Comparison of ENCODE assay signal across 16 cellular contexts in genomic region chr3:59567656-59568055, GRCh38.
A peak's percentile ranks its signal among the peaks of the same experiment; 100 is the strongest.
DNase-seq lines count a peak whose midpoint lies in the region; ATAC-seq, FAIRE-seq and TF ChIP-seq lines count a peak whose summit lies in the region.
"Had no signal": no experiment of that assay in that cellular context is flagged by ENCODE, and none has a peak within 500 bp of the region (broad histone marks: within the 10 kb centered on the region; RNA-seq: fewer than 3 reads in every experiment).

No MANE protein-coding gene starts in this region.

- H3K9ac ChIP-seq in IMR-90 (ENCODE audit: low read depth, low read length) (no peak overlapping the region), keratinocyte (ENCODE audit: control insufficient read depth, extremely low read depth, insufficient read depth, low read length) (no peak overlapping the region)
- H3K9ac ChIP-seq: BLaER1 had no signal

- no peak overlapping the region for H3K23ac ChIP-seq in IMR-90 (ENCODE audit: low read depth, low read length)

- no CpG with 5 or more reads among the region's 2 CpGs for WGBS in IMR-90 (ENCODE audit: extremely low coverage in 2 of 2, insufficient read length in 1 of 2), 2 experiments

- TF ChIP-seq RAD21 in IMR-90 (IDR thresholded peaks at IDR 0.05; ENCODE audit: low read length): no peak

- ATAC-seq in IMR-90 (ENCODE audit: low read depth): no peak

- no peak for TF ChIP-seq POLR2A in IMR-90 (IDR thresholded peaks at IDR 0.05; ENCODE audit: low read depth, low read length)

- no peak overlapping the region for H3K18ac ChIP-seq in IMR-90 (ENCODE audit: low read depth, low read length)

- H3K9me3 ChIP-seq in IMR-90 (ENCODE audit: control insufficient read depth, insufficient read depth, low read length) (no peaks in the 10 kb centered on the region), keratinocyte (ENCODE audit: control insufficient read depth, low read depth, low read length) (no peaks in the 10 kb centered on the region)
- H3K9me3 ChIP-seq: BLaER1, Caco-2 had no signal

- H4K20me1 ChIP-seq in IMR-90 (ENCODE audit: insufficient read depth, low read length): no peaks in the 10 kb centered on the region
- H4K20me1 ChIP-seq in keratinocyte (ENCODE audit: control insufficient read depth, extremely low read depth, insufficient read depth, low read length): no peaks in the 10 kb centered on the region
- H4K20me1 ChIP-seq: BLaER1 had no signal

- no peak overlapping the region for H3K4me3 Mint-ChIP-seq in chondrocyte (ENCODE audit: unreplicated experiment)
- H3K4me3 Mint-ChIP-seq: HFFc6 had no signal

- H2BK20ac ChIP-seq in IMR-90 (ENCODE audit: low read depth, low read length): no peak overlapping the region

- H3K79me1 ChIP-seq in IMR-90 (ENCODE audit: low read depth in 1 of 2, low read length in 2 of 2): no peaks in the 10 kb centered on the region

- H2AK5ac ChIP-seq in IMR-90 (ENCODE audit: low read depth, low read length): no peak overlapping the region

- H3K4me2 ChIP-seq in IMR-90 (ENCODE audit: low read depth, low read length) (no peak overlapping the region), keratinocyte (ENCODE audit: control insufficient read depth, extremely low read depth, insufficient read depth, low read depth, low read length) (peak overlapping the region; percentile 13)
- H3K4me2 ChIP-seq: BLaER1 had no signal

- H3K4me3 ChIP-seq in AG10803 (ENCODE audit: low read length): no peak overlapping the region
- no peak overlapping the region for H3K4me3 ChIP-seq in IMR-90 (ENCODE audit: insufficient read depth, low read depth, low read length)
- no peak overlapping the region for H3K4me3 ChIP-seq in keratinocyte (ENCODE audit: control insufficient read depth in 2 of 3, extremely low read depth in 1 of 3, insufficient read depth in 2 of 3, low read depth in 1 of 3, low read length in 3 of 3)
- H3K4me3 ChIP-seq: BLaER1 had no signal

- peak; percentile 81 for DNase-seq in AG10803 (ENCODE audit: low read depth)
- no peak for DNase-seq in IMR-90
- DNase-seq in chondrocyte (ENCODE audit: low spot score): no peak
- no peak for DNase-seq in keratinocyte (ENCODE audit: low read depth, low spot score)
- no peak for DNase-seq in activated CD4-positive, alpha-beta T cell treated with anti-CD3 and anti-CD28 coated beads, Interleukin-2, amount 50 U/mL, for 48 hours
- no peak for DNase-seq in cerebellar cortex (ENCODE audit: low spot score)
- no peak for DNase-seq in substantia nigra (lab: John Stamatoyannopoulos, UW)
- DNase-seq: AML-193; Caco-2; CD8-positive, alpha-beta memory T cell; DND-41; GF-D8; HCEC 1CT; HFFc6 had no signal

- no peak for FAIRE-seq in keratinocyte (lab: Jason Lieb, UNC)
- FAIRE-seq: A204.1 had no signal

- no peak overlapping the region for H3K4ac ChIP-seq in IMR-90 (ENCODE audit: low read depth, low read length)

- no peak overlapping the region for H2BK120ac ChIP-seq in IMR-90 (ENCODE audit: low read depth, low read length)

- H3K56ac ChIP-seq in IMR-90 (ENCODE audit: extremely low read depth, insufficient read depth, low read length): no peak overlapping the region

- intact Hi-C loops in IMR-90 (cut with micrococcal nuclease): no loop called here

- no peaks in the 10 kb centered on the region for H3K36me3 Mint-ChIP-seq in chondrocyte (ENCODE audit: low read depth)
- H3K36me3 Mint-ChIP-seq: CD8-positive, alpha-beta memory T cell had no signal

- no peak overlapping the region for H4K5ac ChIP-seq in IMR-90 (ENCODE audit: low read depth, low read length)

- CTCF ChIA-PET in IMR-90 (lab: Yijun Ruan, JAX): interaction anchor here (1.5 kb wide), 1 partner anchor 290 kb away, joined by 5 read pairs; no protein-coding TSS in a partner anchor

- dilution Hi-C loops in IMR-90 (cut with HindIII; ENCODE audit: low sequenced_read_pairs, unreplicated experiment): no loop called here
- dilution Hi-C loops in keratinocyte (cut with MboI; ENCODE audit: extremely low pct_ligation_motif_present, low sequenced_read_pairs): no loop called here

- no peaks in the 10 kb centered on the region for H3K79me2 ChIP-seq in keratinocyte (ENCODE audit: control insufficient read depth, insufficient read depth, low read length)

- BruUV-seq in IMR-90 (replicated peaks; lab: Mats Ljungman, UMichigan): no TSS peak

- H2BK15ac ChIP-seq in IMR-90 (ENCODE audit: low read depth, low read length): no peak overlapping the region

- H3K27me3 ChIP-seq in IMR-90 (ENCODE audit: control insufficient read depth, insufficient read depth, low read length): no peaks in the 10 kb centered on the region
- H3K27me3 ChIP-seq in keratinocyte (ENCODE audit: control insufficient read depth, extremely low read depth, insufficient read depth, low read length): no peaks in the 10 kb centered on the region
- H3K27me3 ChIP-seq: BLaER1 had no signal

- TF ChIP-seq CTCF in AG10803 (conservative IDR thresholded peaks at IDR 0.05; ENCODE audit: low read length) (no peak), IMR-90 (conservative IDR thresholded peaks at IDR 0.05; ENCODE audit: low read depth, low read length) (no peak), chondrocyte (IDR thresholded peaks at IDR 0.05) (no peak), keratinocyte (optimal IDR thresholded peaks at IDR 0.05 in 1 of 3, IDR thresholded peaks at IDR 0.05 in 1 of 3, conservative IDR thresholded peaks at IDR 0.05 in 1 of 3; ENCODE audit: extremely low read depth in 1 of 3, insufficient read depth in 2 of 3, low read length in 3 of 3) (no peak)

- H3K27me3 Mint-ChIP-seq in chondrocyte (ENCODE audit: low read depth): no peaks in the 10 kb centered on the region

- H3K4me1 ChIP-seq in IMR-90 (ENCODE audit: control insufficient read depth, insufficient read depth, low read length) (peaks cover 8% of the 10 kb centered on the region), keratinocyte (ENCODE audit: control insufficient read depth, extremely low read depth, insufficient read depth, low read length) (peaks cover 31% of the 10 kb centered on the region)
- H3K4me1 ChIP-seq: BLaER1, Caco-2 had no signal

- H2BK5ac ChIP-seq in IMR-90 (ENCODE audit: low read depth, low read length, poor library complexity, severe bottlenecking): no peak overlapping the region

- in situ Hi-C loops in IMR-90 (cut with MboI; ENCODE audit: low sequenced_read_pairs): loop anchor here (25.0 kb wide), 1 partner anchor 580 kb away; no protein-coding TSS in a partner anchor

- H3K27ac Mint-ChIP-seq in chondrocyte (ENCODE audit: unreplicated experiment): peak overlapping the region; percentile 8
- H3K27ac Mint-ChIP-seq: HFFc6 had no signal

- no peak overlapping the region for H2AK9ac ChIP-seq in IMR-90 (replicated peaks; ENCODE audit: low read depth, low read length, poor library complexity)

- POLR2A ChIA-PET in IMR-90 (lab: Charles Lee; ENCODE audit: unreplicated experiment): no interaction called here

- H3K9me1 ChIP-seq in IMR-90 (ENCODE audit: insufficient read depth, low read length) (peaks cover 11% of the 10 kb centered on the region; the same call in 1 of the 2 replicates), keratinocyte (ENCODE audit: control insufficient read depth, extremely low read depth, insufficient read depth, low read length) (no peaks in the 10 kb centered on the region)

- H3K4me1 Mint-ChIP-seq in chondrocyte (ENCODE audit: low read depth): peaks cover 36% of the 10 kb centered on the region

- H2AFZ ChIP-seq in IMR-90 (replicated peaks; ENCODE audit: low read length, poor library complexity) (no peak overlapping the region), keratinocyte (ENCODE audit: control insufficient read depth, low read length) (peak overlapping the region; percentile 7)

- H4K91ac ChIP-seq in IMR-90 (ENCODE audit: insufficient read depth, low read depth, low read length): 0 out of 2 replicates have a peak overlapping the region, but pooled peaks have one; percentile 0

- no peak overlapping the region for H3K14ac ChIP-seq in IMR-90 (replicated peaks; ENCODE audit: low read depth, low read length)

- H3K9me3 Mint-ChIP-seq in chondrocyte (ENCODE audit: low read depth): no peaks in the 10 kb centered on the region
- H3K9me3 Mint-ChIP-seq: HFFc6 had no signal

- no peaks in the 10 kb centered on the region for H3K36me3 ChIP-seq in IMR-90 (ENCODE audit: control insufficient read depth, insufficient read depth, low read length)
- no peaks in the 10 kb centered on the region for H3K36me3 ChIP-seq in keratinocyte (ENCODE audit: control insufficient read depth in 2 of 2, extremely low read depth in 1 of 2, insufficient read depth in 2 of 2, low read length in 2 of 2)
- H3K36me3 ChIP-seq: BLaER1 had no signal

- no peak overlapping the region for H3K27ac ChIP-seq in IMR-90 (ENCODE audit: insufficient read depth, low read length)
- H3K27ac ChIP-seq in keratinocyte (ENCODE audit: control insufficient read depth, insufficient read depth, low read length): no peak overlapping the region
- no peak overlapping the region for H3K27ac ChIP-seq in substantia nigra (ENCODE audit: low read depth, low read length, poor library complexity, severe bottlenecking)
- H3K27ac ChIP-seq: BLaER1 had no signal

- no peak overlapping the region for H4K8ac ChIP-seq in IMR-90 (ENCODE audit: low read depth in 2 of 2, low read length in 2 of 2)

TF ChIP-seq in IMR-90, 13 proteins besides CTCF, POLR2A, EP300 and RAD21 (continues in another document):
- TF ChIP-seq NFE2L2 (IDR thresholded peaks at IDR 0.05; ENCODE audit: low read depth, low read length) (no peak), FOS (IDR thresholded peaks at IDR 0.05; ENCODE audit: low read depth, low read length) (no peak), RFX5 (IDR thresholded peaks at IDR 0.05; ENCODE audit: low read depth, low read length) (no peak), ELK1 (IDR thresholded peaks at IDR 0.05; ENCODE audit: borderline replicate concordance, low read depth, low read length) (no peak), MAZ (IDR thresholded peaks at IDR 0.05; ENCODE audit: borderline replicate concordance, low read depth, low read length) (no peak), CHD1 (IDR thresholded peaks at IDR 0.05; ENCODE audit: low read depth, low read length) (no peak), SMC3 (IDR thresholded peaks at IDR 0.05; ENCODE audit: low read depth, low read length) (no peak)
